In the genomic region with DNA sequence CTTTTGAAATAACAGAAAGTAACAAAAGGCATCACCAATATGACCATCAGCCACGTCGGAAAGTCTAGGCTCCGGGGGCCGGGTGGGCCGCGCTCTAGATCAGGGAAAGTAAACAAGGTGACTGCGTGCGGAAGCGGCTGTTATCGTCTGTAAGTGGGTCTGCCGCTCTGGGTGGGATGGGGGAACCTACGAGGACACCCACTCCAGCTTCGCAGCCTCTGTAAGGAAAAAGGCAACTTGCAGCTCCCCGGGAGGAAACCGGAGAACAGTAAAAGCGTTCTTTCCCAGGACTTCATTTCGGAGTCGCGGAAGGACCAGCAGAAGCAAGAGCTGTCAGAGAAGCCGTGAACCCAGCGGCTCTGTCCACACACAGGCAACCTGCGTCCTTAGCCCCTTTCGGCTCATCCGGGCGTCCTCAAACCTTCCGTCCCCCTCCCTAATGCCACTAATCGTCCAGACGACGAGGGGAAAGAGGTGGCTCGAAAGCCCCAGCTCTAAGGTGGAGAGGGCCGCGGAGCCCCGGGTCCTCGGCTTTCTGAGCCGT, we compare ENCODE assay signal across 8 cellular contexts. TPM values are rescaled to one million over a fixed set of nuclear protein-coding genes. Genes with fewer than 3 reads are reported as not detected.
DNase-seq lines count a peak whose midpoint lies in the region; ATAC-seq and TF ChIP-seq lines count a peak whose summit lies in the region.

No MANE protein-coding gene starts in this region.

- DNase-seq in LNCaP clone FGC (ENCODE audit: low read depth), result peak; percentile 13
- peak; percentile 47 to 68 for DNase-seq in T47D (ENCODE audit: low read depth in 1 of 2, low spot score in 1 of 2)
- peak; percentile 35 for DNase-seq in iPS-NIHi11 (ENCODE audit: low spot score)
- peak; percentile 87 for DNase-seq in spleen
- DNase-seq in D341Med (ENCODE audit: low spot score), result no peak

- in situ Hi-C loops in T47D (cut with HindIII; ENCODE audit: low pct_unique_long_range_greater_than_20kb, low sequenced_read_pairs), result no loop called here

- peak; percentile 20 for ATAC-seq in GM21825 (IDR thresholded peaks at IDR 0.05; ENCODE audit: unreplicated experiment)

- peak overlapping the region; percentile 95 for H3K9ac ChIP-seq in ES-I3 (ENCODE audit: low read depth, low read length)

- no peak for TF ChIP-seq CTCF in LNCaP clone FGC (IDR thresholded peaks at IDR 0.05; ENCODE audit: control insufficient read depth, extremely low read depth, insufficient read depth)
- no peak for TF ChIP-seq CTCF in VCaP (conservative IDR thresholded peaks at IDR 0.05)
- no peak for TF ChIP-seq CTCF in spleen (IDR thresholded peaks at IDR 0.05 in 8 of 11, conservative IDR thresholded peaks at IDR 0.05 in 3 of 11)

- whole genome bisulfite sequencing in spleen, 5 donors, result 0 to 2% (median 1%) methylated on average over 34 to 35 of the region's 35 CpGs

- no peaks in the 10 kb centered on the region for H3K36me3 ChIP-seq in ES-I3 (ENCODE audit: insufficient read depth, low read length)
- H3K36me3 ChIP-seq in spleen, result peaks cover 0 to 31% (median 4%) of the 10 kb centered on the region in 6 donors

- H3K9me3 ChIP-seq in ES-I3 (ENCODE audit: control insufficient read depth, insufficient read depth, low read length), result no peaks in the 10 kb centered on the region
- H3K9me3 ChIP-seq in spleen, result no peaks in the 10 kb centered on the region

- intact Hi-C loops in spleen (cut with DNase I; ENCODE audit: low total_unique reads), result no loop called here

- peak overlapping the region; percentile 91 for H3K27ac ChIP-seq in VCaP
- H3K27ac ChIP-seq in spleen, result peak overlapping the region; percentile 96 to 99 (median 98)

- H3K4me1 ChIP-seq in ES-I3 (ENCODE audit: insufficient read depth, low read length), result no peaks in the 10 kb centered on the region
- H3K4me1 ChIP-seq in spleen, result peaks cover 22 to 58% (median 51%) of the 10 kb centered on the region in 6 donors

- H3K4me3 ChIP-seq in LNCaP clone FGC (ENCODE audit: low read depth, low read length), result peak overlapping the region; percentile 82
- H3K4me3 ChIP-seq in spleen, result peak overlapping the region; percentile 62 to 89 (median 80)

- TF ChIP-seq POLR2A in spleen (IDR thresholded peaks at IDR 0.05), result no peak

- H3K27me3 ChIP-seq in spleen (replicated peaks in 1 of 7), result no peaks in the 10 kb centered on the region

RNA-seq across cellular contexts. Expression of a gene that starts 0.5 kb away (rescaled TPM):
- 10 to 100 TPM; 71.3 to 87.5 (median 82.2) TPM for total RNA-seq in spleen
- 1 to 10 TPM; 5.3 to 6.3 (median 5.3) TPM for polyA plus RNA-seq in spleen
